1 cellular context compared by ENCODE assay signal in genomic region chr6:6811151-6812002, GRCh38.
A peak's percentile ranks its signal among the peaks of the same experiment; 100 is the strongest.
TF ChIP-seq lines count a peak whose summit lies in the region.

No MANE protein-coding gene starts in this region.

TF ChIP-seq in HepG2, 621 proteins besides CTCF, POLR2A, EP300 and RAD21 (continued from another document and continues in another):
- no peak for TF ChIP-seq ZNF710 (CRISPR knock-in tag; IDR thresholded peaks at IDR 0.05; ENCODE audit: borderline replicate concordance)
- TF ChIP-seq ZNF564 (CRISPR knock-in tag; IDR thresholded peaks at IDR 0.05) = no peak
- TF ChIP-seq KIAA2018 (CRISPR knock-in tag; IDR thresholded peaks at IDR 0.05; ENCODE audit: borderline replicate concordance) = no peak
- no peak for TF ChIP-seq ZNF432 (CRISPR knock-in tag; IDR thresholded peaks at IDR 0.05; ENCODE audit: borderline replicate concordance)
- peak; percentile 73 for TF ChIP-seq SOX5 (CRISPR knock-in tag; IDR thresholded peaks at IDR 0.05; ENCODE audit: borderline replicate concordance)
- TF ChIP-seq REXO4 (CRISPR knock-in tag; IDR thresholded peaks at IDR 0.05; ENCODE audit: borderline replicate concordance) = no peak
- peak; percentile 23; the same call in 1 of the 2 replicates for TF ChIP-seq SMC3 (IDR thresholded peaks at IDR 0.05; ENCODE audit: low read length)
- TF ChIP-seq ARNT2 (CRISPR knock-in tag; IDR thresholded peaks at IDR 0.05; ENCODE audit: low read depth) = no peak
- no peak for TF ChIP-seq DR1 (CRISPR knock-in tag; IDR thresholded peaks at IDR 0.05)
- no peak for TF ChIP-seq SOX6 (IDR thresholded peaks at IDR 0.05)
- TF ChIP-seq SOX6 (CRISPR knock-in tag; IDR thresholded peaks at IDR 0.05) = peak; percentile 57; the same call in 1 of the 2 replicates
- no peak for TF ChIP-seq ZNF782 (CRISPR knock-in tag; IDR thresholded peaks at IDR 0.05; ENCODE audit: borderline replicate concordance)
- TF ChIP-seq GZF1 (CRISPR knock-in tag; IDR thresholded peaks at IDR 0.05) = no peak
- TF ChIP-seq CREM (IDR thresholded peaks at IDR 0.05) = peak; percentile 14; the same call in 1 of the 2 replicates
- TF ChIP-seq CREM (CRISPR knock-in tag; IDR thresholded peaks at IDR 0.05) = no peak
- no peak for TF ChIP-seq ZSCAN22 (CRISPR knock-in tag; IDR thresholded peaks at IDR 0.05)
- TF ChIP-seq ZNF138 (CRISPR knock-in tag; IDR thresholded peaks at IDR 0.05; ENCODE audit: low read depth) = no peak
- TF ChIP-seq RFXAP (CRISPR knock-in tag; IDR thresholded peaks at IDR 0.05; ENCODE audit: borderline replicate concordance) = no peak
- TF ChIP-seq GATA4 (IDR thresholded peaks at IDR 0.05; ENCODE audit: borderline replicate concordance, low read depth) = no peak
- no peak for TF ChIP-seq ZBTB4 (CRISPR knock-in tag; IDR thresholded peaks at IDR 0.05; ENCODE audit: borderline replicate concordance)
- TF ChIP-seq ZNF142 (CRISPR knock-in tag; IDR thresholded peaks at IDR 0.05) = no peak
- TF ChIP-seq HNRNPLL (IDR thresholded peaks at IDR 0.05; ENCODE audit: low read depth, low read length, poor library complexity, severe bottlenecking) = no peak
- TF ChIP-seq ZNF276 (CRISPR knock-in tag; IDR thresholded peaks at IDR 0.05; ENCODE audit: low read depth) = no peak
- TF ChIP-seq NCOA2 (CRISPR knock-in tag; IDR thresholded peaks at IDR 0.05) = no peak
- no peak for TF ChIP-seq HMG20A (CRISPR knock-in tag; IDR thresholded peaks at IDR 0.05; ENCODE audit: borderline replicate concordance)
- peak; percentile 53; the same call in 1 of the 2 replicates for TF ChIP-seq FOSL2 (CRISPR knock-in tag; IDR thresholded peaks at IDR 0.05)
- TF ChIP-seq ZFYVE20 (CRISPR knock-in tag; IDR thresholded peaks at IDR 0.05; ENCODE audit: borderline replicate concordance, low read depth) = no peak
- TF ChIP-seq ZNF703 (CRISPR knock-in tag; IDR thresholded peaks at IDR 0.05; ENCODE audit: borderline replicate concordance) = no peak
- TF ChIP-seq GPN1 (CRISPR knock-in tag; IDR thresholded peaks at IDR 0.05; ENCODE audit: borderline replicate concordance) = no peak
- peak; percentile 83 for TF ChIP-seq ATF7 (IDR thresholded peaks at IDR 0.05)
- TF ChIP-seq ATF7 (CRISPR knock-in tag; IDR thresholded peaks at IDR 0.05) = no peak
- TF ChIP-seq ZEB1 (IDR thresholded peaks at IDR 0.05; ENCODE audit: insufficient replicate concordance, low read depth) = peak; percentile 72
- TF ChIP-seq CC2D1A (CRISPR knock-in tag; IDR thresholded peaks at IDR 0.05) = no peak
- no peak for TF ChIP-seq TCF12 (IDR thresholded peaks at IDR 0.05)
- no peak for TF ChIP-seq TCF12 (CRISPR knock-in tag; IDR thresholded peaks at IDR 0.05)
- 0 out of 2 replicates have a peak, but pooled peaks have one; percentile 16 for TF ChIP-seq SIX4 (CRISPR knock-in tag; IDR thresholded peaks at IDR 0.05)
- TF ChIP-seq CEBPB (IDR thresholded peaks at IDR 0.05; ENCODE audit: borderline replicate concordance, low read depth, low read length) = peak; percentile 73
- no peak for TF ChIP-seq HOXA3 (CRISPR knock-in tag; IDR thresholded peaks at IDR 0.05)
- TF ChIP-seq ETS1 (CRISPR knock-in tag; IDR thresholded peaks at IDR 0.05) = no peak
- peak; percentile 38; the same call in 1 of the 2 replicates for TF ChIP-seq SOX13 (IDR thresholded peaks at IDR 0.05)
- TF ChIP-seq SOX13 (CRISPR knock-in tag; conservative IDR thresholded peaks at IDR 0.05 in 1 of 2, IDR thresholded peaks at IDR 0.05 in 1 of 2) = peak in 1 of 2 experiments; percentile 77; a peak in 2 of 4 replicates
- TF ChIP-seq CEBPG (CRISPR knock-in tag; IDR thresholded peaks at IDR 0.05) = peak; percentile 49; the same call in 1 of the 2 replicates
